8 cellular contexts compared by ENCODE assay signal in genomic region chr19:49474545-49474930, GRCh38. TPM values are rescaled to one million over a fixed set of nuclear protein-coding genes. Genes with fewer than 3 reads are reported as not detected.
DNase-seq lines count a peak whose midpoint lies in the region; ATAC-seq, FAIRE-seq and TF ChIP-seq lines count a peak whose summit lies in the region.

No MANE protein-coding gene starts in this region.

- BruUV-seq in GM12878 (replicated peaks; lab: Mats Ljungman, UMichigan) = no TSS peak

- H3K4me2 ChIP-seq in GM12878 (ENCODE audit: control insufficient read depth, insufficient read depth) = peak overlapping the region; percentile 92

- no peaks in the 10 kb centered on the region for H4K20me1 ChIP-seq in GM12878 (ENCODE audit: control insufficient read depth, insufficient read depth)

- no peak for TF ChIP-seq RAD21 in GM12878 (IDR thresholded peaks at IDR 0.05; ENCODE audit: insufficient read depth, low read depth, low read length)

- POLR2A ChIA-PET in GM12878 (lab: Charles Lee) = no interaction called here

- H3K79me2 ChIP-seq in GM12878 (ENCODE audit: control insufficient read depth, insufficient read depth, low read length) = no peaks in the 10 kb centered on the region

- no peak for TF ChIP-seq POLR2A in GM12878 (IDR thresholded peaks at IDR 0.05; ENCODE audit: low read depth, low read length)
- TF ChIP-seq POLR2A in uterus (IDR thresholded peaks at IDR 0.05) = no peak

- in situ Hi-C loops in GM12878 (cut with MboI) = no loop called here

- H3K36me3 ChIP-seq in GM12878 (ENCODE audit: control insufficient read depth in 2 of 2, insufficient read depth in 2 of 2, low read length in 1 of 2) (no peaks in the 10 kb centered on the region), lung (ENCODE audit: control insufficient read depth in 2 of 2, insufficient read depth in 2 of 2, low read length in 2 of 2) (peaks cover 0 to 6% of the 10 kb centered on the region in 2 donors), uterus (no peaks in the 10 kb centered on the region)

- TF ChIP-seq EP300 in GM12878 (IDR thresholded peaks at IDR 0.05; ENCODE audit: borderline replicate concordance in 1 of 2, control insufficient read depth in 1 of 2, low read depth in 2 of 2, low read length in 2 of 2) = no peak

- peaks cover 6% of the 10 kb centered on the region for H3K27me3 Mint-ChIP-seq in activated naive CD4-positive, alpha-beta T cell treated with anti-CD3 and anti-CD28 coated beads, Interleukin-2, amount 10 ng/mL, durations not matched to agents 7 days and 5 days

- no peaks in the 10 kb centered on the region for H3K27me3 ChIP-seq in GM12878 (replicated peaks in 1 of 2; ENCODE audit: control insufficient read depth in 2 of 2, insufficient read depth in 2 of 2, low read length in 1 of 2)
- no peaks in the 10 kb centered on the region for H3K27me3 ChIP-seq in lung (ENCODE audit: control insufficient read depth, insufficient read depth)
- H3K27me3 ChIP-seq in uterus = no peaks in the 10 kb centered on the region

- no peak for FAIRE-seq in GM12878 (lab: Jason Lieb, UNC)

- peaks cover 23% of the 10 kb centered on the region for H3K36me3 Mint-ChIP-seq in activated naive CD4-positive, alpha-beta T cell treated with anti-CD3 and anti-CD28 coated beads, Interleukin-2, amount 10 ng/mL, durations not matched to agents 7 days and 5 days

- peak overlapping the region; percentile 90 for H3K27ac Mint-ChIP-seq in activated naive CD4-positive, alpha-beta T cell treated with anti-CD3 and anti-CD28 coated beads, Interleukin-2, amount 10 ng/mL, durations not matched to agents 7 days and 5 days

- H3K4me3 ChIP-seq in GM12878 = peak overlapping the region; percentile 82
- H3K4me3 ChIP-seq in lung = peak overlapping the region; percentile 42
- H3K4me3 ChIP-seq in uterus = peak overlapping the region; percentile 76 to 79

- CTCF ChIA-PET in activated naive CD4-positive, alpha-beta T cell treated with anti-CD3 and anti-CD28 coated beads, Interleukin-2, amount 10 ng/mL, durations not matched to agents 7 days and 5 days (lab: Charles Lee) = no interaction called here
- CTCF ChIA-PET in GM12878 (lab: Yijun Ruan, JAX) = interaction anchor here (1.2 kb wide), 1 partner anchor 29 kb away, joined by 8 read pairs; no protein-coding TSS in a partner anchor

- peak overlapping the region; percentile 89 for H3K4me3 Mint-ChIP-seq in activated naive CD4-positive, alpha-beta T cell treated with anti-CD3 and anti-CD28 coated beads, Interleukin-2, amount 10 ng/mL, durations not matched to agents 7 days and 5 days

- H3K27ac ChIP-seq in GM12878 (ENCODE audit: control insufficient read depth, insufficient read depth) = peak overlapping the region; percentile 47; the same call in 1 of the 2 replicates
- H3K27ac ChIP-seq in lung (ENCODE audit: low read depth in 1 of 2, low read length in 1 of 2) = peak overlapping the region; percentile 41 to 84
- peak overlapping the region; percentile 82 to 91 for H3K27ac ChIP-seq in uterus

- SMC1A ChIA-PET in GM12878 (lab: Charles Lee; ENCODE audit: uncharacterized antibody, unreplicated experiment) = no interaction called here

- H3K9me3 Mint-ChIP-seq in activated naive CD4-positive, alpha-beta T cell treated with anti-CD3 and anti-CD28 coated beads, Interleukin-2, amount 10 ng/mL, durations not matched to agents 7 days and 5 days = no peaks in the 10 kb centered on the region

- intact Hi-C loops in GM12878 (cut with micrococcal nuclease; ENCODE audit: unreplicated experiment) = loop anchor here (1.0 to 5.0 kb wide), 2 partner anchors 31 to 142 kb away; no protein-coding TSS in a partner anchor
- intact Hi-C loops in uterus (cut with DNase I; ENCODE audit: low total_unique reads) = no loop called here

- H3K4me1 Mint-ChIP-seq in activated naive CD4-positive, alpha-beta T cell treated with anti-CD3 and anti-CD28 coated beads, Interleukin-2, amount 10 ng/mL, durations not matched to agents 7 days and 5 days = peaks cover 58% of the 10 kb centered on the region

- no peak for DNase-seq in activated naive CD4-positive, alpha-beta T cell treated with anti-CD3 and anti-CD28 coated beads, Interleukin-2, amount 10 ng/mL, durations not matched to agents 7 days and 5 days
- DNase-seq in activated naive CD4-positive, alpha-beta T cell treated with Interleukin-2 at 50 U/mL for 16 hours = no peak
- no peak for DNase-seq in GM12878 (ENCODE audit: low read depth, low spot score)
- no peak for DNase-seq in lung (ENCODE audit: low spot score)
- no peak for DNase-seq in uterus
- DNase-seq in glomerular visceral epithelial cell (ENCODE audit: extremely low spot score) = no peak
- no peak for DNase-seq in COR-L47 (lab: John Stamatoyannopoulos, UW)
- DNase-seq in middle frontal gyrus (ENCODE audit: extremely low spot score, low spot score) = no peak

- TF ChIP-seq CTCF in GM12878 (IDR thresholded peaks at IDR 0.05 in 2 of 3, conservative IDR thresholded peaks at IDR 0.05 in 1 of 3; ENCODE audit: control insufficient read depth in 2 of 3, extremely low read depth in 1 of 3, insufficient read depth in 1 of 3, low read depth in 3 of 3, low read length in 3 of 3) (no peak), lung (IDR thresholded peaks at IDR 0.05; ENCODE audit: control extremely low read depth, extremely low read depth) (no peak), uterus (IDR thresholded peaks at IDR 0.05) (no peak)

- peak overlapping the region; percentile 61; the same call in 1 of the 2 replicates for H3K9ac ChIP-seq in GM12878 (ENCODE audit: control insufficient read depth, insufficient read depth, low read length)

- H3K9me3 ChIP-seq in GM12878 (replicated peaks; ENCODE audit: control insufficient read depth, insufficient read depth, low read length) = no peaks in the 10 kb centered on the region
- no peaks in the 10 kb centered on the region for H3K9me3 ChIP-seq in lung (ENCODE audit: control insufficient read depth in 2 of 2, insufficient read depth in 1 of 2, low read length in 1 of 2)
- H3K9me3 ChIP-seq in uterus = no peaks in the 10 kb centered on the region

- RAD21 ChIA-PET in GM12878 (lab: Charles Lee; ENCODE audit: unreplicated experiment) = no interaction called here

- peaks cover 30% of the 10 kb centered on the region for H3K4me1 ChIP-seq in GM12878 (ENCODE audit: control insufficient read depth, insufficient read depth, low read length)
- H3K4me1 ChIP-seq in lung (ENCODE audit: control insufficient read depth in 2 of 2, insufficient read depth in 2 of 2, low read length in 2 of 2) = peaks cover 0 to 8% of the 10 kb centered on the region in 2 donors
- H3K4me1 ChIP-seq in uterus = peaks cover 0 to 4% of the 10 kb centered on the region in 2 donors

- WGBS in GM12878 (ENCODE audit: insufficient coverage, insufficient replicate concordance, low lambda C conversion rate, missing lambda C conversion rate) = 0% methylated on average over 10 of the region's 11 CpGs
- 12 to 17% methylated on average over 11 of the region's 11 CpGs for WGBS in lung, 2 donors

- H2AFZ ChIP-seq in GM12878 (ENCODE audit: control insufficient read depth, low read depth, low read length) = peak overlapping the region; percentile 92

- ATAC-seq in GM12878 (peak; percentile 1; the same call in 2 of the 3 replicates), lung (ENCODE audit: insufficient read depth, low FRiP score) (no peak)

RNA-seq across cellular contexts. Expression of gene FLT3LG, which starts 0.5 kb away (rescaled TPM):
- 1.4 and 4.0 TPM in 2 replicates for total RNA-seq in GM12878 (2013; cell fraction: nucleolus; rRNA removed)
- total RNA-seq in GM12878 (2014; rRNA removed) (3.7 and 4.1 TPM in 2 replicates), GM12878 (2014; rRNA removed; fragmentation: Illumina TruSeq; extraction: Trizol) (3.9 and 4.6 TPM in 2 replicates), GM12878 (2021) (9.5 and 10.3 TPM in 2 replicates), lung (1 to 10 TPM; 2.9 to 8.9 TPM), uterus (10 to 100 TPM in 1 of 4 donors, 1 to 10 TPM in 2, not detected in 1; 3.7 to 19.4 (median 4.1) TPM)
- polyA plus RNA-seq in GM12878 (2011; ENCODE audit: low read depth) = 3.2 TPM
- polyA plus RNA-seq in GM12878 (2011; rRNA removed) (1.3 and 3.0 TPM in 2 replicates), GM12878 (2014; fragmentation: Illumina TruSeq; extraction: Trizol) (0.51 and 2.8 TPM in 2 replicates), GM12878 (2014; fragmentation: Nextera tagmentation; extraction: Ambion mirVana) (1 to 10 TPM in 1 of 2 experiments, under 1 TPM in 1; 0.68 to 1.6 TPM), GM12878 (2014; rRNA removed) (11.9 and 13.9 TPM in 2 replicates), GM12878 (2016; fragmentation: Nextera tagmentation; extraction: Ambion mirVana) (10 to 100 TPM; 10.1 to 13.1 TPM), lung (10 to 100 TPM in 1 of 2 donors, 1 to 10 TPM in 1; 9.5 to 15.0 TPM)
- polyA plus RNA-seq in GM12878 (2011; cell fraction: cytosol; rRNA removed) = 3.7 and 5.9 TPM in 2 replicates
- 10.9 and 11.9 TPM in 2 replicates for polyA plus RNA-seq in GM12878 (2011; cell fraction: nucleus; rRNA removed)
- polyA plus RNA-seq in GM12878 (2012) = 7.2 and 8.7 TPM in 2 replicates
- 1.3 TPM in 1 of 2 replicates, not detected in the other for polyA minus RNA-seq in GM12878 (2011; rRNA and poly(A)+ RNA removed)
- polyA minus RNA-seq in GM12878 (2011; cell fraction: cytosol; rRNA and poly(A)+ RNA removed) = 1.6 and 4.5 TPM in 2 replicates
- 1.3 and 3.2 TPM in 2 replicates for polyA minus RNA-seq in GM12878 (2011; cell fraction: nucleus; rRNA and poly(A)+ RNA removed)

RNA-seq across cellular contexts. Expression of gene RPL13A, which starts 12.9 kb away (rescaled TPM):
- 421 and 437 TPM in 2 replicates for total RNA-seq in GM12878 (2013; cell fraction: nucleolus; rRNA removed)
- total RNA-seq in GM12878 (2014; rRNA removed) (6,558 and 7,287 TPM in 2 replicates), GM12878 (2014; rRNA removed; fragmentation: Illumina TruSeq; extraction: Trizol) (3,471 and 3,692 TPM in 2 replicates), GM12878 (2021) (5,103 and 5,273 TPM in 2 replicates), lung (1,000 to 10,000 TPM; 1,499 to 2,532 TPM), uterus (1,000 to 10,000 TPM; 1,462 to 5,863 (median 3,544) TPM)
- 1,623 TPM for polyA plus RNA-seq in GM12878 (2011; ENCODE audit: low read depth)
- polyA plus RNA-seq in GM12878 (2011; rRNA removed) (2,172 and 3,936 TPM in 2 replicates), GM12878 (2014; fragmentation: Illumina TruSeq; extraction: Trizol) (1,413 and 3,666 TPM in 2 replicates), GM12878 (2014; fragmentation: Nextera tagmentation; extraction: Ambion mirVana) (1,000 to 10,000 TPM; 4,595 to 5,196 TPM), GM12878 (2014; rRNA removed) (7,317 and 8,961 TPM in 2 replicates), GM12878 (2016; fragmentation: Nextera tagmentation; extraction: Ambion mirVana) (1,000 to 10,000 TPM; 1,426 to 1,490 TPM), lung (1,000 to 10,000 TPM; 2,431 to 2,816 TPM)
- polyA plus RNA-seq in GM12878 (2011; cell fraction: cytosol; rRNA removed) = 3,618 and 5,003 TPM in 2 replicates
- polyA plus RNA-seq in GM12878 (2011; cell fraction: nucleus; rRNA removed) = 2,479 and 2,850 TPM in 2 replicates
- polyA plus RNA-seq in GM12878 (2012) = 5,924 and 8,191 TPM in 2 replicates
- polyA minus RNA-seq in GM12878 (2011; rRNA and poly(A)+ RNA removed) = 683 and 1,722 TPM in 2 replicates
- 792 and 811 TPM in 2 replicates for polyA minus RNA-seq in GM12878 (2011; cell fraction: cytosol; rRNA and poly(A)+ RNA removed)
- polyA minus RNA-seq in GM12878 (2011; cell fraction: nucleus; rRNA and poly(A)+ RNA removed) = 1,676 and 2,148 TPM in 2 replicates

RNA-seq across cellular contexts. Expression of gene ALDH16A1, which starts 21.5 kb away (rescaled TPM):
- total RNA-seq in GM12878 (2013; cell fraction: nucleolus; rRNA removed) = 4.5 and 6.6 TPM in 2 replicates
- total RNA-seq in GM12878 (2014; rRNA removed) (31.9 and 46.3 TPM in 2 replicates), GM12878 (2014; rRNA removed; fragmentation: Illumina TruSeq; extraction: Trizol) (8.7 and 9.5 TPM in 2 replicates), GM12878 (2021) (43.6 and 49.3 TPM in 2 replicates), lung (10 to 100 TPM; 21.1 to 53.3 TPM), uterus (10 to 100 TPM; 13.5 to 40.8 (median 34.5) TPM)
- polyA plus RNA-seq in GM12878 (2011; ENCODE audit: low read depth) = 3.7 TPM
- polyA plus RNA-seq in GM12878 (2011; rRNA removed) (3.1 and 6.4 TPM in 2 replicates), GM12878 (2014; fragmentation: Illumina TruSeq; extraction: Trizol) (0.43 and 1.7 TPM in 2 replicates), GM12878 (2014; fragmentation: Nextera tagmentation; extraction: Ambion mirVana) (1 to 10 TPM; 4.5 to 6.2 TPM), GM12878 (2014; rRNA removed) (31.0 and 41.4 TPM in 2 replicates), GM12878 (2016; fragmentation: Nextera tagmentation; extraction: Ambion mirVana) (10 to 100 TPM; 26.8 to 40.0 TPM), lung (10 to 100 TPM; 36.1 to 38.7 TPM)
- 15.2 and 32.2 TPM in 2 replicates for polyA plus RNA-seq in GM12878 (2011; cell fraction: cytosol; rRNA removed)
- 43.0 and 85.9 TPM in 2 replicates for polyA plus RNA-seq in GM12878 (2011; cell fraction: nucleus; rRNA removed)
- 17.2 and 17.4 TPM in 2 replicates for polyA plus RNA-seq in GM12878 (2012)
- polyA minus RNA-seq in GM12878 (2011; rRNA and poly(A)+ RNA removed) = 9.9 and 22.0 TPM in 2 replicates
- 14.5 and 17.4 TPM in 2 replicates for polyA minus RNA-seq in GM12878 (2011; cell fraction: cytosol; rRNA and poly(A)+ RNA removed)
- 4.1 and 11.7 TPM in 2 replicates for polyA minus RNA-seq in GM12878 (2011; cell fraction: nucleus; rRNA and poly(A)+ RNA removed)

RNA-seq across cellular contexts. Expression of gene RPS11, which starts 21.7 kb away (rescaled TPM):
- total RNA-seq in GM12878 (2013; cell fraction: nucleolus; rRNA removed) = 652 and 681 TPM in 2 replicates
- 4,375 and 4,445 TPM in 2 replicates for total RNA-seq in GM12878 (2014; rRNA removed)
- total RNA-seq in GM12878 (2014; rRNA removed; fragmentation: Illumina TruSeq; extraction: Trizol) = 5,436 and 5,566 TPM in 2 replicates
- 2,768 and 2,873 TPM in 2 replicates for total RNA-seq in GM12878 (2021)
- 7,313 TPM for polyA plus RNA-seq in GM12878 (2011; ENCODE audit: low read depth)
- 2,519 and 3,846 TPM in 2 replicates for polyA plus RNA-seq in GM12878 (2011; rRNA removed)
- polyA plus RNA-seq in GM12878 (2011; cell fraction: cytosol; rRNA removed) = 5,437 and 7,191 TPM in 2 replicates
- 1,670 and 1,694 TPM in 2 replicates for polyA plus RNA-seq in GM12878 (2011; cell fraction: nucleus; rRNA removed)
- 5,725 and 6,770 TPM in 2 replicates for polyA plus RNA-seq in GM12878 (2012)
- polyA plus RNA-seq in GM12878 (2014; fragmentation: Illumina TruSeq; extraction: Trizol) = 9,872 and 11,122 TPM in 2 replicates
- polyA plus RNA-seq in GM12878 (2014; fragmentation: Nextera tagmentation; extraction: Ambion mirVana) = 1,000 to 10,000 TPM; 4,277 to 4,566 TPM
- 5,188 and 5,232 TPM in 2 replicates for polyA plus RNA-seq in GM12878 (2014; rRNA removed)
- polyA plus RNA-seq in GM12878 (2016; fragmentation: Nextera tagmentation; extraction: Ambion mirVana) = 1,000 to 10,000 TPM; 1,714 to 1,771 TPM
- 1,409 and 1,631 TPM in 2 replicates for polyA minus RNA-seq in GM12878 (2011; rRNA and poly(A)+ RNA removed)
- polyA minus RNA-seq in GM12878 (2011; cell fraction: cytosol; rRNA and poly(A)+ RNA removed) = 519 and 537 TPM in 2 replicates
- polyA minus RNA-seq in GM12878 (2011; cell fraction: nucleus; rRNA and poly(A)+ RNA removed) = 175 and 221 TPM in 2 replicates
- 1,000 to 10,000 TPM; 1,558 to 1,973 TPM for total RNA-seq in lung
- polyA plus RNA-seq in lung = 1,000 to 10,000 TPM; 4,071 to 4,654 TPM
- over 10,000 TPM in 1 of 4 donors, 1,000 to 10,000 TPM in 3; 2,160 to 10,624 (median 5,235) TPM for total RNA-seq in uterus

RNA-seq across cellular contexts. Expression of gene PIH1D1, which starts 22.9 kb away (rescaled TPM):
- total RNA-seq in GM12878 (2013; cell fraction: nucleolus; rRNA removed) = 88.2 and 95.3 TPM in 2 replicates
- total RNA-seq in GM12878 (2014; rRNA removed) = 130 and 137 TPM in 2 replicates
- 83.8 and 84.3 TPM in 2 replicates for total RNA-seq in GM12878 (2014; rRNA removed; fragmentation: Illumina TruSeq; extraction: Trizol)
- total RNA-seq in GM12878 (2021) = 112 and 117 TPM in 2 replicates
- 102 TPM for polyA plus RNA-seq in GM12878 (2011; ENCODE audit: low read depth)
- 84.6 and 95.3 TPM in 2 replicates for polyA plus RNA-seq in GM12878 (2011; rRNA removed)
- polyA plus RNA-seq in GM12878 (2011; cell fraction: cytosol; rRNA removed) = 120 and 130 TPM in 2 replicates
- polyA plus RNA-seq in GM12878 (2011; cell fraction: nucleus; rRNA removed) = 210 and 249 TPM in 2 replicates
- 95.7 and 98.1 TPM in 2 replicates for polyA plus RNA-seq in GM12878 (2012)
- 40.6 and 73.6 TPM in 2 replicates for polyA plus RNA-seq in GM12878 (2014; fragmentation: Illumina TruSeq; extraction: Trizol)
- 10 to 100 TPM; 16.1 to 39.9 TPM for polyA plus RNA-seq in GM12878 (2014; fragmentation: Nextera tagmentation; extraction: Ambion mirVana)
- 122 and 123 TPM in 2 replicates for polyA plus RNA-seq in GM12878 (2014; rRNA removed)
- 100 to 1,000 TPM; 141 to 153 TPM for polyA plus RNA-seq in GM12878 (2016; fragmentation: Nextera tagmentation; extraction: Ambion mirVana)
- 67.4 and 81.0 TPM in 2 replicates for polyA minus RNA-seq in GM12878 (2011; rRNA and poly(A)+ RNA removed)
- polyA minus RNA-seq in GM12878 (2011; cell fraction: cytosol; rRNA and poly(A)+ RNA removed) = 32.1 and 32.7 TPM in 2 replicates
- polyA minus RNA-seq in GM12878 (2011; cell fraction: nucleus; rRNA and poly(A)+ RNA removed) = 29.9 and 44.2 TPM in 2 replicates
- 10 to 100 TPM; 65.7 to 65.9 TPM for total RNA-seq in lung
- polyA plus RNA-seq in lung = 10 to 100 TPM; 63.7 to 66.6 TPM
- total RNA-seq in uterus = 10 to 100 TPM; 31.2 to 70.2 (median 46.5) TPM
